ENCODE assay signal across 25 cellular contexts in the genomic region with DNA sequence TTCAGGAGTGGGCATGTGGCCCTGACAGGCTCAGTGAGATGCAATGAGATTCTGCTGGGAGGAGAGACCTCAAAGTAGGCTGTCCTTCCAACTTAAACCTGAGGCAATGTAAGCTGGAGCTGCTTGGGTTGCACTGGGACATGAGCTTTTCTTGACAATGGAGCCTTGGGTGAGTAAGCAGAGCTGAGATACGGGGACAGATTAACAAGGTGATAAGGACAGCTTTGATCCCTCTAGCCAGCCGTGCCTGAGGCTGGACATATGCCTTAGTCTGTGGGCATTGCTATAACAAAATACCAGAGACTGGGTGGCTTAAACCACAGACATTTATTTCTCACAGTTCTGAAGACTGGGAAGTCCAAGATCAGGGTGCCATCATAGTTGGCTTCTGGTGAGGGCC. TPM values are rescaled to one million over a fixed set of nuclear protein-coding genes. Genes with fewer than 3 reads are reported as not detected.
DNase-seq lines count a peak whose midpoint lies in the region; ATAC-seq, FAIRE-seq and TF ChIP-seq lines count a peak whose summit lies in the region.
"Had no signal": no experiment of that assay in that cellular context is flagged by ENCODE, and none has a peak within 500 bp of the region (broad histone marks: within the 10 kb centered on the region; RNA-seq: fewer than 3 reads in every experiment).

No MANE protein-coding gene starts in this region.

- no peak overlapping the region for H4K5ac ChIP-seq in mesendoderm (ENCODE audit: low read length)

- H3K4me3 ChIP-seq in mesendoderm (ENCODE audit: low read length) (no peak overlapping the region), HepG2 (replicated peaks in 1 of 3; ENCODE audit: insufficient read depth in 1 of 3, low read depth in 2 of 3, low read length in 3 of 3) (no peak overlapping the region)
- H3K4me3 ChIP-seq: BLaER1 had no signal

- no peak overlapping the region for H2AFZ ChIP-seq in HepG2 (ENCODE audit: low read length)

- H3K4ac ChIP-seq in mesendoderm (ENCODE audit: low read depth, low read length), result no peak overlapping the region

- no peak overlapping the region for H3K18ac ChIP-seq in mesendoderm (ENCODE audit: low read length)

- TF ChIP-seq RAD21 in HepG2 (CRISPR knock-in tag; IDR thresholded peaks at IDR 0.05), result no peak

- H3K9ac ChIP-seq in mesendoderm (ENCODE audit: low read length) (no peak overlapping the region), HepG2 (ENCODE audit: insufficient read depth, low read depth, low read length) (no peak overlapping the region)
- H3K9ac ChIP-seq: BLaER1 had no signal

- H3K36me3 ChIP-seq in mesendoderm (ENCODE audit: control insufficient read depth, insufficient read depth, low read length) (no peaks in the 10 kb centered on the region), HepG2 (replicated peaks in 1 of 2; ENCODE audit: control insufficient read depth in 1 of 2, insufficient read depth in 2 of 2, low read length in 2 of 2) (no peaks in the 10 kb centered on the region)
- H3K36me3 ChIP-seq: BLaER1 had no signal

- H3K9me3 ChIP-seq in HepG2 (ENCODE audit: low read length), result peaks cover 5% of the 10 kb centered on the region; the same call in 1 of the 2 replicates

- POLR2A ChIA-PET in HepG2 (lab: Yijun Ruan, JAX), result no interaction called here

- CTCF ChIA-PET in HepG2 (lab: Yijun Ruan, JAX; ENCODE audit: low intra/inter-chr PET ratio, low total read pairs), result no interaction called here

- H3K27me3 ChIP-seq in mesendoderm (ENCODE audit: insufficient read depth, low read length, poor library complexity) (no peaks in the 10 kb centered on the region), HepG2 (ENCODE audit: control insufficient read depth in 1 of 2, insufficient read depth in 2 of 2, low read length in 2 of 2) (no peaks in the 10 kb centered on the region)
- H3K27me3 ChIP-seq: BLaER1 had no signal

- no peak overlapping the region for H2BK120ac ChIP-seq in mesendoderm (ENCODE audit: low read depth, low read length)

- in situ Hi-C loops in HepG2 (cut with HindIII; ENCODE audit: extremely low pct_ligation_motif_present, low pct_unique_long_range_greater_than_20kb), result no loop called here

- H2BK15ac ChIP-seq in mesendoderm (replicated peaks; ENCODE audit: low read depth), result no peak overlapping the region

- H4K8ac ChIP-seq in mesendoderm (ENCODE audit: low read depth, low read length), result no peak overlapping the region

- H3K79me2 ChIP-seq in mesendoderm (ENCODE audit: control insufficient read depth, insufficient read depth, low read length) (no peaks in the 10 kb centered on the region), HepG2 (ENCODE audit: insufficient read depth, low read length) (no peaks in the 10 kb centered on the region)

- intact Hi-C loops in HepG2 (cut with micrococcal nuclease; ENCODE audit: unreplicated experiment), result no loop called here

- H3K4me1 ChIP-seq in mesendoderm (ENCODE audit: control insufficient read depth, low read depth, low read length) (no peaks in the 10 kb centered on the region), HepG2 (ENCODE audit: insufficient read depth, low read length) (peaks cover 10% of the 10 kb centered on the region)

- no peak for TF ChIP-seq CTCF in HepG2 (CRISPR knock-in tag; IDR thresholded peaks at IDR 0.05)

- H3K4me2 ChIP-seq in mesendoderm (ENCODE audit: low read length), result no peak overlapping the region
- no peak overlapping the region for H3K4me2 ChIP-seq in HepG2 (ENCODE audit: low read depth, low read length)
- H3K4me2 ChIP-seq: BLaER1 had no signal

- H3K23ac ChIP-seq in mesendoderm (ENCODE audit: low read length), result no peak overlapping the region

- H3K27ac ChIP-seq in mesendoderm (ENCODE audit: low read depth, low read length) (no peak overlapping the region), HepG2 (ENCODE audit: extremely low read length, insufficient read depth, low read length) (no peak overlapping the region)
- H3K27ac ChIP-seq: BLaER1 had no signal

- H3K79me1 ChIP-seq in mesendoderm (ENCODE audit: low read length), result no peaks in the 10 kb centered on the region

- TF ChIP-seq POLR2A in HepG2 (IDR thresholded peaks at IDR 0.05; ENCODE audit: insufficient read depth in 1 of 2, low read depth in 2 of 2, low read length in 2 of 2), result no peak

- no peak overlapping the region for H2BK5ac ChIP-seq in mesendoderm (ENCODE audit: low read length)

- H2AK5ac ChIP-seq in mesendoderm (ENCODE audit: low read length), result no peak overlapping the region

- no CpG with 5 or more reads among the region's 2 CpGs for WGBS in mesendoderm (ENCODE audit: extremely low coverage, insufficient coverage, low lambda C conversion rate)
- 0% methylated on average over 1 of the region's 2 CpGs for WGBS in HepG2 (ENCODE audit: low lambda C conversion rate)

- no peak overlapping the region for H3K56ac ChIP-seq in mesendoderm (ENCODE audit: low read length)

- ATAC-seq in HG03457 (IDR thresholded peaks at IDR 0.05; ENCODE audit: unreplicated experiment) (no peak), HepG2 (no peak)
- ATAC-seq: HCT116, Panc1 had no signal

- no peak for FAIRE-seq in HepG2 (lab: Jason Lieb, UNC)
- FAIRE-seq: A204.1, GM12892, HTR-8/SVneo had no signal

- H4K20me1 ChIP-seq in HepG2 (ENCODE audit: insufficient read depth, low read length), result no peaks in the 10 kb centered on the region
- H4K20me1 ChIP-seq: BLaER1 had no signal

- TF ChIP-seq EP300 in HepG2 (IDR thresholded peaks at IDR 0.05; ENCODE audit: low read depth in 2 of 2, low read length in 2 of 2), result no peak
- no peak for TF ChIP-seq EP300 in HepG2 (CRISPR knock-in tag; IDR thresholded peaks at IDR 0.05; ENCODE audit: borderline replicate concordance)

- no TSS peak for BruUV-seq in HepG2 (replicated peaks; lab: Mats Ljungman, UMichigan)

- DNase-seq in A172 (ENCODE audit: low spot score) (peak; percentile 24), ELF-1 (ENCODE audit: low read depth, low spot score) (peak; percentile 47), RPMI7951 (ENCODE audit: low read depth) (peak; percentile 95), mesendoderm (peak; percentile 62), SIG-M5 treated with dmso at 0.1 percent for 504 hours (lab: John Stamatoyannopoulos, UW; ENCODE audit: unreplicated experiment) (no peak), HepG2 (ENCODE audit: low spot score) (no peak), DMS53 (lab: John Stamatoyannopoulos, UW) (no peak)
- DNase-seq: CD4-positive, alpha-beta memory T cell; COR-L47; DMS79; KBM-7; MM.1S; NCI-H2029; NCI-H526 treated with DMSO at 0.1 percent for 48 hours; SHP77 treated with DMSO at 0.1 percent for 48 hours; T-helper 1 cell had no signal

TF ChIP-seq in HepG2, 621 proteins besides CTCF, POLR2A, EP300 and RAD21 (continues in another document):
- TF ChIP-seq KDM6A (CRISPR knock-in tag; IDR thresholded peaks at IDR 0.05; ENCODE audit: low read depth), result no peak
- no peak for TF ChIP-seq ZNF746 (CRISPR knock-in tag; IDR thresholded peaks at IDR 0.05)
- TF ChIP-seq KLF6 (CRISPR knock-in tag; IDR thresholded peaks at IDR 0.05), result no peak
- TF ChIP-seq ZZZ3 (CRISPR knock-in tag; IDR thresholded peaks at IDR 0.05; ENCODE audit: borderline replicate concordance), result no peak
- no peak for TF ChIP-seq POLR2G (IDR thresholded peaks at IDR 0.05; ENCODE audit: low read depth, low read length)
- TF ChIP-seq SALL1 (CRISPR knock-in tag; IDR thresholded peaks at IDR 0.05), result no peak
- no peak for TF ChIP-seq DMAP1 (CRISPR knock-in tag; IDR thresholded peaks at IDR 0.05)
- no peak for TF ChIP-seq ZNF33A (CRISPR knock-in tag; IDR thresholded peaks at IDR 0.05; ENCODE audit: borderline replicate concordance)
- TF ChIP-seq PLRG1 (conservative IDR thresholded peaks at IDR 0.05), result no peak
- no peak for TF ChIP-seq FOXC1 (CRISPR knock-in tag; IDR thresholded peaks at IDR 0.05; ENCODE audit: borderline replicate concordance)
- TF ChIP-seq TFE3 (CRISPR knock-in tag; IDR thresholded peaks at IDR 0.05), result no peak
- TF ChIP-seq ZKSCAN1 (IDR thresholded peaks at IDR 0.05; ENCODE audit: low read length), result no peak

RNA-seq across cellular contexts. Expression of gene NGF, which starts 18.3 kb away (rescaled TPM):
- 1.7 and 2.8 TPM in 2 replicates for total RNA-seq in A172 (2014; rRNA removed; shearing (Covaris generic))
- total RNA-seq in RPMI7951 (2014; rRNA removed; shearing (Covaris generic)), result 4.0 and 4.3 TPM in 2 replicates
- polyA plus RNA-seq in mesendoderm (2013, experiment 1 of 2), result 0.45 TPM
- 0.41 TPM for polyA plus RNA-seq in mesendoderm (2013, experiment 2 of 2)
- not detected in 2 replicates for total RNA-seq in HepG2 (2016; rRNA removed; fragmentation: Illumina TruSeq; extraction: Trizol)
- total RNA-seq in HepG2 (2016; cell fraction: cytosol; rRNA removed; fragmentation: Illumina TruSeq; extraction: Trizol; ENCODE audit: low read depth), result not detected in 2 replicates
- not detected in 2 replicates for total RNA-seq in HepG2 (2016; cell fraction: insoluble cytoplasmic fraction; rRNA removed; fragmentation: Illumina TruSeq; extraction: Trizol)
- total RNA-seq in HepG2 (2016; cell fraction: membrane; rRNA removed; fragmentation: Illumina TruSeq; extraction: Trizol), result not detected in 2 replicates
- total RNA-seq in HepG2 (2016; cell fraction: nucleus; rRNA removed; fragmentation: Illumina TruSeq; extraction: Trizol), result not detected in 2 replicates
- not detected in 2 replicates for polyA plus RNA-seq in HepG2 (2011; rRNA removed)
- not detected in 2 replicates for polyA plus RNA-seq in HepG2 (2011; cell fraction: cytosol; rRNA removed)
- not detected in 2 replicates for polyA plus RNA-seq in HepG2 (2011; cell fraction: nucleus; rRNA removed)
- not detected in 2 replicates for polyA plus RNA-seq in HepG2 (2012)
- not detected in 2 replicates for polyA plus RNA-seq in HepG2 (2016; cell fraction: cytosol; fragmentation: Illumina TruSeq; extraction: Trizol; ENCODE audit: low read depth)
- not detected in 2 replicates for polyA plus RNA-seq in HepG2 (2016; cell fraction: insoluble cytoplasmic fraction; fragmentation: Illumina TruSeq; extraction: Trizol; ENCODE audit: low read depth)
- not detected in 2 replicates for polyA plus RNA-seq in HepG2 (2016; cell fraction: membrane; fragmentation: Illumina TruSeq; extraction: Trizol; ENCODE audit: low read depth)
- polyA plus RNA-seq in HepG2 (2016; cell fraction: nucleus; fragmentation: Illumina TruSeq; extraction: Trizol; ENCODE audit: insufficient read depth, low read depth), result not detected in 2 replicates
- not detected in 2 replicates for polyA minus RNA-seq in HepG2 (2011; rRNA and poly(A)+ RNA removed; ENCODE audit: low replicate concordance)
- not detected in 2 replicates for polyA minus RNA-seq in HepG2 (2011; cell fraction: cytosol; rRNA and poly(A)+ RNA removed)
- not detected in 2 replicates for polyA minus RNA-seq in HepG2 (2011; cell fraction: nucleus; rRNA and poly(A)+ RNA removed)
- total RNA-seq: CD4-positive, alpha-beta memory T cell; H4; LHCN-M2 had no signal
- polyA plus RNA-seq: CD4-positive, alpha-beta memory T cell had no signal

Comparison
In these comparisons a context has a peak if more than half of its experiments do, and no peak if none do; other contexts are left out.
1. DNase-seq: peak in A172 (single experiment), ELF-1 (single experiment), RPMI7951 (single experiment) and mesendoderm (single experiment); none in SIG-M5 treated with dmso at 0.1 percent for 504 hours (single experiment), HepG2 (single experiment) and DMS53 (single experiment).